20 cellular contexts compared by ENCODE assay signal in the genomic region with DNA sequence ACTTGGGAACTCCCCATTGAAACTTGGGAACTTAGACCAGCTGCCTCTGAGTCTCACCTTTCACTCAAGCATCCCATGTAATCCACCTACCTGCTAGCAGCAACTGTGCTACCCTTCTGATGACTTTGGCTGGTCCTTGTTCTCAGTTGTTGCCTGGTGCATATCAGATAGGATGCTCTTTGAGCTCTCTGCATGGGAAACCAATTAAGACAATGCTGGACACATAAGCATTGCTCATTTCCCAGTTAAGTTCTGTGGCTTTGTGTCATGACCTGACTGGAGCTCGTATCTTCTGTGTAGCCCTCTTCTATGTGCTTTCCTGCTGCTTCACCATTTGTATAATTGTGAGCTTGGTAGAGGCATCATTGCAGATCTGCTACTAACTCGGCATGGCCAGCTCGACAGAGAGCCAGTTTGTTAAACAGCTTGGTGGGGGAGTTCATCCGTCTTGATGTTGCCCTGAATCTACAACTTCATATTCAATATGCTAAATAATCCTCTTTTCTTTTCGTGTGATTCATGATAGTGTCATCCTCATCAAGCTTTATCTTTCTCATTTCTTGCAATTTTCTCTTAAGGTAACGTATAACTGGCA.
DNase-seq lines count a peak whose midpoint lies in the region; ATAC-seq, FAIRE-seq and TF ChIP-seq lines count a peak whose summit lies in the region.
"Had no signal": no experiment of that assay in that cellular context is flagged by ENCODE, and none has a peak within 500 bp of the region (broad histone marks: within the 10 kb centered on the region; RNA-seq: fewer than 3 reads in every experiment).

No MANE protein-coding gene starts in this region.

- H3K4me3 ChIP-seq in GM23338 = no peak overlapping the region
- no peak overlapping the region for H3K4me3 ChIP-seq in kidney (ENCODE audit: low read length in 2 of 2)
- H3K4me3 ChIP-seq: skin epidermis, transverse colon had no signal

- H3K27me3 Mint-ChIP-seq in GM23338 (ENCODE audit: insufficient read depth, low read depth, poor library complexity) (no peaks in the 10 kb centered on the region), endothelial cell (ENCODE audit: unreplicated experiment) (peaks cover 1% of the 10 kb centered on the region)

- no peaks in the 10 kb centered on the region for H3K9me3 ChIP-seq in kidney (ENCODE audit: control insufficient read depth in 1 of 2, low read length in 2 of 2)
- H3K9me3 ChIP-seq: transverse colon had no signal

- H3K27me3 ChIP-seq in GM23338 (ENCODE audit: insufficient read depth) (no peaks in the 10 kb centered on the region), foreskin keratinocyte (no peaks in the 10 kb centered on the region)

- H4K20me1 ChIP-seq in GM23338 (replicated peaks; ENCODE audit: insufficient read depth) = no peaks in the 10 kb centered on the region

- H3K9me3 Mint-ChIP-seq in GM23338 (no peaks in the 10 kb centered on the region), endothelial cell (ENCODE audit: unreplicated experiment) (no peaks in the 10 kb centered on the region)
- H3K9me3 Mint-ChIP-seq: activated CD4-positive, alpha-beta memory T cell treated with anti-CD3 and anti-CD28 coated beads for 36 hours; activated naive CD4-positive, alpha-beta T cell treated with anti-CD3 and anti-CD28 coated beads, Interleukin-2, amount 50 U/mL, for 72 hours; activated T-cell treated with anti-CD3 and anti-CD28 coated beads, Interleukin-2, amount 50 U/mL, for 4 hours; endodermal cell had no signal

- H3K79me2 ChIP-seq in GM23338 (replicated peaks; ENCODE audit: insufficient read depth) = no peaks in the 10 kb centered on the region

- intact Hi-C loops in kidney (cut with DNase I) = no loop called here

- no peak for FAIRE-seq in kidney (lab: Jason Lieb, UNC)

- ATAC-seq in GM23338 (no peak), foreskin keratinocyte (peak; percentile 49), GM19395 (IDR thresholded peaks at IDR 0.05; ENCODE audit: unreplicated experiment) (no peak)
- ATAC-seq: activated naive CD4-positive, alpha-beta T cell treated with anti-CD3 and anti-CD28 coated beads, Interleukin-2, amount 50 U/mL, for 72 hours had no signal

- H3K4me2 ChIP-seq in GM23338 = no peak overlapping the region

- no peak overlapping the region for H3K27ac ChIP-seq in GM23338 (ENCODE audit: low read depth)
- H3K27ac ChIP-seq in VCaP = peak overlapping the region; percentile 45
- peak overlapping the region; percentile 3 for H3K27ac ChIP-seq in foreskin keratinocyte
- H3K27ac ChIP-seq in kidney (ENCODE audit: low read depth in 2 of 2, low read length in 2 of 2) = no peak overlapping the region
- H3K27ac ChIP-seq: transverse colon had no signal

- H3K4me1 ChIP-seq in GM23338 (ENCODE audit: insufficient read depth) = no peaks in the 10 kb centered on the region
- H3K4me1 ChIP-seq in foreskin keratinocyte = peaks cover 26% of the 10 kb centered on the region
- H3K4me1 ChIP-seq in kidney (ENCODE audit: control insufficient read depth in 1 of 2, insufficient read depth in 1 of 2, low read depth in 1 of 2, low read length in 2 of 2) = no peaks in the 10 kb centered on the region

- H3K4me3 Mint-ChIP-seq in GM23338 = no peak overlapping the region
- H3K4me3 Mint-ChIP-seq in endothelial cell (ENCODE audit: unreplicated experiment) = no peak overlapping the region
- H3K4me3 Mint-ChIP-seq: activated CD4-positive, alpha-beta memory T cell treated with anti-CD3 and anti-CD28 coated beads for 36 hours; activated T-cell treated with anti-CD3 and anti-CD28 coated beads, Interleukin-2, amount 50 U/mL, for 4 hours; endodermal cell had no signal

- no peaks in the 10 kb centered on the region for H3F3A ChIP-seq in GM23338 (replicated peaks; ENCODE audit: low read depth)

- H3K36me3 ChIP-seq in GM23338 (ENCODE audit: insufficient read depth) (no peaks in the 10 kb centered on the region), kidney (ENCODE audit: control insufficient read depth in 1 of 2, insufficient read depth in 2 of 2, low read length in 2 of 2) (no peaks in the 10 kb centered on the region)
- H3K36me3 ChIP-seq: transverse colon had no signal

- H3K4me1 Mint-ChIP-seq in GM23338 (no peaks in the 10 kb centered on the region), endothelial cell (ENCODE audit: unreplicated experiment) (no peaks in the 10 kb centered on the region)
- H3K4me1 Mint-ChIP-seq: endodermal cell had no signal

- H3K9me2 ChIP-seq in GM23338 (ENCODE audit: insufficient read depth) = no peaks in the 10 kb centered on the region

- no peak overlapping the region for H3K9ac ChIP-seq in kidney (ENCODE audit: low read length in 2 of 2)

- TF ChIP-seq CTCF in GM23338 (conservative IDR thresholded peaks at IDR 0.05; ENCODE audit: low read depth in 2 of 2) (no peak), VCaP (conservative IDR thresholded peaks at IDR 0.05) (no peak), foreskin keratinocyte (conservative IDR thresholded peaks at IDR 0.05) (no peak), kidney (IDR thresholded peaks at IDR 0.05; ENCODE audit: borderline replicate concordance, extremely low read depth, insufficient read depth) (no peak), endothelial cell (IDR thresholded peaks at IDR 0.05; ENCODE audit: unreplicated experiment) (no peak)

- H3K27ac Mint-ChIP-seq in GM23338 (no peak overlapping the region), endothelial cell (ENCODE audit: unreplicated experiment) (no peak overlapping the region)
- H3K27ac Mint-ChIP-seq: activated CD4-positive, alpha-beta memory T cell treated with anti-CD3 and anti-CD28 coated beads for 36 hours; activated naive CD4-positive, alpha-beta T cell treated with anti-CD3 and anti-CD28 coated beads, Interleukin-2, amount 50 U/mL, for 72 hours; endodermal cell had no signal

- peak; percentile 30 for DNase-seq in AG08395 (ENCODE audit: low spot score)
- DNase-seq in GM23338 (ENCODE audit: low spot score) = no peak
- peak; percentile 63 to 75 for DNase-seq in foreskin keratinocyte
- no peak for DNase-seq in NCI-H2107 treated with DMSO at 0.1 percent for 48 hours (lab: John Stamatoyannopoulos, UW; ENCODE audit: unreplicated experiment)
- DNase-seq in kidney = no peak
- DNase-seq in endothelial cell (ENCODE audit: low spot score) = no peak
- DNase-seq: ACHN; activated CD4-positive, alpha-beta memory T cell treated with anti-CD3 and anti-CD28 coated beads for 36 hours; activated T-cell treated with anti-CD3 and anti-CD28 coated beads, Interleukin-2, amount 50 U/mL, for 4 hours; caudate nucleus; endodermal cell; Karpas-422; kidney glomerular epithelial cell; NCI-H524; occipital lobe had no signal

- H2AFZ ChIP-seq in GM23338 = 0 out of 2 replicates have a peak overlapping the region, but pooled peaks have one; percentile 23

- H3K36me3 Mint-ChIP-seq in GM23338 (ENCODE audit: low read depth) = no peaks in the 10 kb centered on the region
- no peaks in the 10 kb centered on the region for H3K36me3 Mint-ChIP-seq in endothelial cell (ENCODE audit: low read depth, unreplicated experiment)
- H3K36me3 Mint-ChIP-seq: activated CD4-positive, alpha-beta memory T cell treated with anti-CD3 and anti-CD28 coated beads for 36 hours; activated naive CD4-positive, alpha-beta T cell treated with anti-CD3 and anti-CD28 coated beads, Interleukin-2, amount 50 U/mL, for 72 hours had no signal

TF ChIP-seq in GM23338, 12 proteins besides CTCF, POLR2A, EP300 and RAD21:
- TF ChIP-seq STAT1 (IDR thresholded peaks at IDR 0.05; ENCODE audit: unreplicated experiment) = no peak
TF ChIP-seq in GM23338: peak in this region for 0.

Comparison
In these comparisons a context has a peak if more than half of its experiments do, and no peak if none do; other contexts are left out.
1. DNase-seq: peak in AG08395 (single experiment) and foreskin keratinocyte (2 of 2); none in GM23338 (single experiment), NCI-H2107 treated with DMSO at 0.1 percent for 48 hours (single experiment), kidney (single experiment) and endothelial cell (single experiment).
2. H3K27ac ChIP-seq: peak in VCaP (single experiment) and foreskin keratinocyte (single experiment); none in GM23338 (single experiment) and kidney (0 of 2).